Comparison of ENCODE assay signal across 9 cellular contexts in genomic region chr18:62505669-62506494, GRCh38. TPM values are rescaled to one million over a fixed set of nuclear protein-coding genes. Genes with fewer than 3 reads are reported as not detected.
DNase-seq lines count a peak whose midpoint lies in the region; ATAC-seq, FAIRE-seq and TF ChIP-seq lines count a peak whose summit lies in the region.
"Had no signal": no experiment of that assay in that cellular context is flagged by ENCODE, and none has a peak within 500 bp of the region (broad histone marks: within the 10 kb centered on the region; RNA-seq: fewer than 3 reads in every experiment).

No MANE protein-coding gene starts in this region.

- TF ChIP-seq CTCF in RWPE2 (IDR thresholded peaks at IDR 0.05; ENCODE audit: poor library complexity, severe bottlenecking) = no peak

- no peaks in the 10 kb centered on the region for H3K27me3 Mint-ChIP-seq in naive thymus-derived CD8-positive, alpha-beta T cell

- H3K27ac Mint-ChIP-seq in naive thymus-derived CD8-positive, alpha-beta T cell = peak overlapping the region; percentile 93 to 100 (median 96)

- peak overlapping the region; percentile 80 to 93 (median 85) for H3K4me3 Mint-ChIP-seq in naive thymus-derived CD8-positive, alpha-beta T cell

- peaks cover 0 to 2% (median 0%) of the 10 kb centered on the region in 3 donors for H3K36me3 Mint-ChIP-seq in naive thymus-derived CD8-positive, alpha-beta T cell

- DNase-seq in DMS79 treated with DMSO at 0.1 percent for 48 hours (lab: John Stamatoyannopoulos, UW) = peak; percentile 11
- no peak for DNase-seq in DMS79 (lab: John Stamatoyannopoulos, UW)
- no peak for DNase-seq in RWPE2 (ENCODE audit: low spot score)
- DNase-seq in naive thymus-derived CD8-positive, alpha-beta T cell = peak in 3 of 10 donors; percentile 42 to 47 (median 42)
- no peak for DNase-seq in A172 (ENCODE audit: low spot score)
- no peak for DNase-seq in NCI-H748 (lab: John Stamatoyannopoulos, UW; ENCODE audit: unreplicated experiment)

- no peaks in the 10 kb centered on the region for H3K4me1 ChIP-seq in RWPE2 (ENCODE audit: insufficient read depth, poor library complexity, severe bottlenecking)

- H3K9me3 ChIP-seq in RWPE2 (ENCODE audit: severe bottlenecking) = no peaks in the 10 kb centered on the region

- FAIRE-seq in colon (lab: Jason Lieb, UNC) = peak; percentile 38

- peak overlapping the region; percentile 37 for H3K27ac ChIP-seq in RWPE2 (ENCODE audit: poor library complexity, severe bottlenecking)
- H3K27ac ChIP-seq: 22Rv1 had no signal

- H3K4me3 ChIP-seq in RWPE2 (ENCODE audit: severe bottlenecking) = peak overlapping the region; percentile 20

- ATAC-seq in HG03064 (IDR thresholded peaks at IDR 0.05; ENCODE audit: low read depth, unreplicated experiment) (peak; percentile 91), RWPE2 (ENCODE audit: low read depth) (no peak; the same call in 2 of the 3 replicates)
- ATAC-seq in naive thymus-derived CD8-positive, alpha-beta T cell = peak; percentile 59 to 80

- no peaks in the 10 kb centered on the region for H3K27me3 ChIP-seq in RWPE2 (ENCODE audit: insufficient read depth, poor library complexity, severe bottlenecking)

- peaks cover 6 to 26% (median 17%) of the 10 kb centered on the region in 4 donors for H3K4me1 Mint-ChIP-seq in naive thymus-derived CD8-positive, alpha-beta T cell

- no peaks in the 10 kb centered on the region for H3K36me3 ChIP-seq in RWPE2 (ENCODE audit: low read depth)

- H3K9me3 Mint-ChIP-seq in naive thymus-derived CD8-positive, alpha-beta T cell = peaks cover 0 to 10% (median 0%) of the 10 kb centered on the region in 9 donors

- POLR2A ChIA-PET in naive thymus-derived CD8-positive, alpha-beta T cell (lab: Charles Lee) = interaction anchor here (0.7 to 2.7 kb wide), 6 partner anchors 16 to 85 kb away, joined by 3 to 42 read pairs (median 10); partner anchors contain the start of gene ZCCHC2

RNA-seq across cellular contexts. Expression of gene ZCCHC2, which starts 16.9 kb away (rescaled TPM):
- total RNA-seq in naive thymus-derived CD8-positive, alpha-beta T cell = 10 to 100 TPM; 53.9 to 55.8 TPM
- polyA plus RNA-seq in naive thymus-derived CD8-positive, alpha-beta T cell = 1 to 10 TPM; 1.8 to 2.6 (median 2.6) TPM
- total RNA-seq in A172 (2014; rRNA removed; shearing (Covaris generic)) = 2.7 and 8.3 TPM in 2 replicates
